9 cellular contexts compared by ENCODE assay signal in genomic region chr1:230120949-230121381, GRCh38. TPM values are rescaled to one million over a fixed set of nuclear protein-coding genes. Genes with fewer than 3 reads are reported as not detected.
DNase-seq lines count a peak whose midpoint lies in the region; ATAC-seq and TF ChIP-seq lines count a peak whose summit lies in the region.
"Had no signal": no experiment of that assay in that cellular context is flagged by ENCODE, and none has a peak within 500 bp of the region (broad histone marks: within the 10 kb centered on the region; RNA-seq: fewer than 3 reads in every experiment).

No MANE protein-coding gene starts in this region.

- H3K9me3 Mint-ChIP-seq in activated T-cell treated with anti-CD3 and anti-CD28 coated beads, Interleukin-2, amount 50 U/mL, for 4 hours, result no peaks in the 10 kb centered on the region
- H3K9me3 Mint-ChIP-seq: T-helper 1 cell treated with Interleukin-12 subunit alpha and Interleukin-12 subunit beta and Interleukin-4 antibody, amounts not matched to agents 30 μg/mL and 1 μg/mL, for 36 hours had no signal

- POLR2A ChIA-PET in Panc1 (lab: Charles Lee), result no interaction called here

- H3K4me3 ChIP-seq in Panc1 (ENCODE audit: low read depth in 2 of 2, low read length in 2 of 2) (no peak overlapping the region), fibroblast of villous mesenchyme (ENCODE audit: low read depth, low read length) (no peak overlapping the region), thoracic aorta (no peak overlapping the region)

- peaks cover 10% of the 10 kb centered on the region for H3K36me3 Mint-ChIP-seq in activated T-cell treated with anti-CD3 and anti-CD28 coated beads, Interleukin-2, amount 50 U/mL, for 4 hours (ENCODE audit: insufficient read depth)

- H3K36me3 ChIP-seq in Panc1 (ENCODE audit: control insufficient read depth, insufficient read depth, low read length) (no peaks in the 10 kb centered on the region), thoracic aorta (no peaks in the 10 kb centered on the region)

- H3K27me3 Mint-ChIP-seq in activated T-cell treated with anti-CD3 and anti-CD28 coated beads, Interleukin-2, amount 50 U/mL, for 4 hours (ENCODE audit: low read depth), result no peaks in the 10 kb centered on the region

- H3K4me1 ChIP-seq in Panc1 (ENCODE audit: control insufficient read depth, insufficient read depth, low read length), result peaks cover 15% of the 10 kb centered on the region
- peaks cover 24 to 55% of the 10 kb centered on the region in 2 donors for H3K4me1 ChIP-seq in thoracic aorta (ENCODE audit: control insufficient read depth in 1 of 2, low read depth in 2 of 2)

- no peak overlapping the region for H3K4me3 Mint-ChIP-seq in activated T-cell treated with anti-CD3 and anti-CD28 coated beads, Interleukin-2, amount 50 U/mL, for 4 hours
- H3K4me3 Mint-ChIP-seq: T-helper 1 cell treated with Interleukin-12 subunit alpha and Interleukin-12 subunit beta and Interleukin-4 antibody, amounts not matched to agents 30 μg/mL and 1 μg/mL, for 36 hours had no signal

- CTCF ChIA-PET in Panc1 (lab: Charles Lee), result interaction anchor here (0.6 to 0.9 kb wide), 2 partner anchors 9 to 90 kb away, joined by 3 to 11 read pairs; no protein-coding TSS in a partner anchor

- H3K27me3 ChIP-seq in Panc1 (ENCODE audit: control insufficient read depth, insufficient read depth, low read length) (no peaks in the 10 kb centered on the region), thoracic aorta (replicated peaks; ENCODE audit: insufficient read depth) (no peaks in the 10 kb centered on the region)

- H3K4me1 Mint-ChIP-seq in activated T-cell treated with anti-CD3 and anti-CD28 coated beads, Interleukin-2, amount 50 U/mL, for 4 hours (ENCODE audit: low read depth), result peaks cover 62% of the 10 kb centered on the region

- DNase-seq in NCI-H82 (lab: John Stamatoyannopoulos, UW) (peak; percentile 60), NCI-H82 treated with DMSO at 0.1 percent for 48 hours (lab: John Stamatoyannopoulos, UW; ENCODE audit: unreplicated experiment) (no peak), Panc1 (ENCODE audit: low read depth, low spot score) (no peak), fibroblast of villous mesenchyme (ENCODE audit: low read depth) (peak; percentile 44), thoracic aorta (ENCODE audit: low spot score) (no peak), HK-2 (ENCODE audit: unreplicated experiment) (no peak), KBM-7 (no peak)
- DNase-seq in activated T-cell treated with anti-CD3 and anti-CD28 coated beads, Interleukin-2, amount 50 U/mL, for 4 hours, result no peak

- intact Hi-C loops in Panc1 (cut with micrococcal nuclease; ENCODE audit: unreplicated experiment), result no loop called here

- TF ChIP-seq CTCF in Panc1 (IDR thresholded peaks at IDR 0.05), result peak; percentile 71
- peak; percentile 71 for TF ChIP-seq CTCF in fibroblast of villous mesenchyme (IDR thresholded peaks at IDR 0.05; ENCODE audit: insufficient read depth, low read depth, low read length)
- TF ChIP-seq CTCF in thoracic aorta (IDR thresholded peaks at IDR 0.05), result peak; percentile 66

- H3K9me3 ChIP-seq in Panc1 (ENCODE audit: control insufficient read depth, insufficient read depth, low read depth, low read length) (no peaks in the 10 kb centered on the region), thoracic aorta (no peaks in the 10 kb centered on the region)

- H3K27ac ChIP-seq in Panc1 (ENCODE audit: low read length), result no peak overlapping the region
- no peak overlapping the region for H3K27ac ChIP-seq in thoracic aorta

- in situ Hi-C loops in Panc1 (cut with HindIII; ENCODE audit: low pct_unique_long_range_greater_than_20kb, low sequenced_read_pairs), result no loop called here
- in situ Hi-C loops in KBM-7 (cut with MboI; ENCODE audit: low pct_unique_long_range_greater_than_20kb, low sequenced_read_pairs), result no loop called here

- BruUV-seq in Panc1 (replicated peaks; lab: Mats Ljungman, UMichigan), result no TSS peak

- peak; percentile 74 for ATAC-seq in Panc1
- no peak for ATAC-seq in thoracic aorta (ENCODE audit: insufficient number of reproducible peaks, low FRiP score, low read depth)
- no peak for ATAC-seq in activated T-cell treated with anti-CD3 and anti-CD28 coated beads, Interleukin-2, amount 50 U/mL, for 4 hours

RNA-seq across cellular contexts. Expression of gene GALNT2, which starts 53.9 kb away (rescaled TPM):
- total RNA-seq in Panc1 (2021; ENCODE audit: unreplicated experiment) (152 TPM), fibroblast of villous mesenchyme (67.0 and 69.5 TPM in 2 replicates), thoracic aorta (100 to 1,000 TPM; 113 to 148 TPM)
- 129 TPM for polyA plus RNA-seq in Panc1 (2012; ENCODE audit: insufficient read length)
- total RNA-seq in activated T-cell treated with anti-CD3 and anti-CD28 coated beads, Interleukin-2, amount 50 U/mL, for 4 hours, result 100 to 1,000 TPM in 1 of 3 donors, 10 to 100 TPM in 2; 83.9 to 101 (median 89.1) TPM

Comparison
In these comparisons a context has a peak if more than half of its experiments do, and no peak if none do; other contexts are left out.
1. DNase-seq: peak in NCI-H82 (single experiment) and fibroblast of villous mesenchyme (single experiment); none in NCI-H82 treated with DMSO at 0.1 percent for 48 hours (single experiment), Panc1 (single experiment), thoracic aorta (single experiment), HK-2 (single experiment), KBM-7 (single experiment) and activated T-cell treated with anti-CD3 and anti-CD28 coated beads, Interleukin-2, amount 50 U/mL, for 4 hours (single experiment).
2. Peak in every context shown above with its lines, with median percentiles within 50 percentile points of each other: CTCF ChIP-seq.